In the genomic region with DNA sequence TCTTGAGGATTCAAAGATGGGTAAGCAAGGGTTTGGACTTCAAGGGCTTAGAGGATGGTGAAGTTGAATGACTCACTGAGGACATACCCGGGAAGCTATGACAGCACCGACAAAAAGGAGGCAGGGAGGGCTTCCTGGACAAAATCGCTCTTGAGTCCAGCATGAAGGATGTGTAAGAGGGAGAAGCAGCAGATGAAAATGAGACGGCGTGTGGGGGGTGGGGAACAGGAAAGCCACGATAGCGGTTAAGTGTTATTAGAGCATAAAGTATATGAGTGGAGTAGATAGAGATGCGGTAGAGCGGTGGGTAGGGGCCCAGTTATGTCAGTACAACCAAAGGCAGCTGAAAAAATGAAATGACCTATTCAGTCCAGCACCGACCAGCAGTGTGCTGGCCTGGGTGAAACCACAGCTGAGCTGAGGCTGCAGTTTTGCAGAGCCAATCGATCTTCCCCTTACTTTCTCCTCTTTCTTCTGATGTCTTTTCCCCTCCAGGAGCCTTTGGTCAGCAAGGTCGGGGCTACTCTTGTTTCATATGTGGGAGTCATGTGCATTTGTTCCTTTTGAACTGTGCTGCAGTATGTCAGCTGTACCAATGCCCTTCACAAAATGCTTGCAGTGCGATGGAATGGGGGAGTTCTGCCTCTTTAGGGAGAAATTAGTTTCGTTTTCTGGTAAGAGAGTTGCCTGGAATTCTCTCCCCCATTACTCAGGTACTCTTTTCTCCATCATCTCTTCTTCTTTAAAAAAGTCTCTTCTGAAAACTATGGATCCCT, we compare ENCODE assay signal across 11 cellular contexts. TPM values are rescaled to one million over a fixed set of nuclear protein-coding genes. Genes with fewer than 3 reads are reported as not detected.
A peak's percentile ranks its signal among the peaks of the same experiment; 100 is the strongest.
DNase-seq lines count a peak whose midpoint lies in the region; ATAC-seq, FAIRE-seq and TF ChIP-seq lines count a peak whose summit lies in the region.
"Had no signal": no experiment of that assay in that cellular context is flagged by ENCODE, and none has a peak within 500 bp of the region (broad histone marks: within the 10 kb centered on the region; RNA-seq: fewer than 3 reads in every experiment).

No MANE protein-coding gene starts in this region.

- POLR2A ChIA-PET in CD4-positive, alpha-beta T cell (lab: Charles Lee), result no interaction called here
- POLR2A ChIA-PET in K562 (lab: Yijun Ruan, JAX), result interaction anchor here (0.6 kb wide), 1 partner anchor 915 kb away, joined by 3 read pairs; no protein-coding TSS in a partner anchor

- no peak for TF ChIP-seq EP300 in K562 (IDR thresholded peaks at IDR 0.05; ENCODE audit: low read length)

- H3K4me2 ChIP-seq in K562 (ENCODE audit: insufficient read depth, low read length), result peak overlapping the region; percentile 89

- FAIRE-seq in K562 (lab: Jason Lieb, UNC), result peak; percentile 71

- no peak overlapping the region for H3K27ac ChIP-seq in CD4-positive, alpha-beta T cell (ENCODE audit: low read depth, low read length)
- peak overlapping the region; percentile 23 for H3K27ac ChIP-seq in KOPT-K1 (ENCODE audit: low read depth, low read length, poor library complexity, severe bottlenecking)
- H3K27ac ChIP-seq in K562 (ENCODE audit: extremely low read depth, low read depth, low read length), result peak overlapping the region; percentile 96

- H3K4me3 ChIP-seq in K562, result peak overlapping the region; percentile 18

- peak overlapping the region; percentile 60 for H3K27ac Mint-ChIP-seq in CD4-positive, alpha-beta T cell

- H3K27me3 Mint-ChIP-seq in CD4-positive, alpha-beta T cell, result peaks cover 7% of the 10 kb centered on the region

- 3% methylated on average over 14 of the region's 14 CpGs for WGBS in K562 (ENCODE audit: insufficient coverage, low coverage, missing lambda C conversion rate)

- in situ Hi-C loops in K562 (cut with MboI), result no loop called here

- DNase-seq in CD4-positive, alpha-beta T cell, result no peak
- DNase-seq in K562 (ENCODE audit: extremely low read depth in 1 of 4, low spot score in 3 of 4), result peak; percentile 43 to 68 (median 44)
- DNase-seq in omental fat pad (ENCODE audit: low spot score), result no peak
- no peak for DNase-seq in NCI-H69 (lab: John Stamatoyannopoulos, UW)
- no peak for DNase-seq in activated effector memory CD4-positive, alpha-beta T cell treated with anti-CD3 and anti-CD28 coated beads, Interleukin-2, amount 50 U/mL, for 16 hours
- no peak for DNase-seq in activated CD8-positive, alpha-beta memory T cell treated with anti-CD3 and anti-CD28 coated beads, Interleukin-2, amount 50 U/mL, for 48 hours
- DNase-seq in NCI-H524 (lab: John Stamatoyannopoulos, UW), result no peak
- DNase-seq: activated CD4-positive, alpha-beta T cell treated with anti-CD3 and anti-CD28 coated beads for 48 hours; NCI-H2081 treated with DMSO at 0.1 percent for 48 hours had no signal

- H3K36me3 ChIP-seq in KOPT-K1 (ENCODE audit: insufficient read depth, low read length) (peaks cover 8% of the 10 kb centered on the region; the same call in 1 of the 2 replicates), K562 (ENCODE audit: control insufficient read depth, insufficient read depth, low read length) (peaks cover 18% of the 10 kb centered on the region)

- BruUV-seq in K562 (replicated peaks; lab: Mats Ljungman, UMichigan), result no TSS peak

- intact Hi-C loops in CD4-positive, alpha-beta T cell (cut with DNase I, micrococcal nuclease), result no loop called here
- intact Hi-C loops in K562 (cut with micrococcal nuclease), result no loop called here

- TF ChIP-seq RAD21 in K562 (CRISPR knock-in tag; conservative IDR thresholded peaks at IDR 0.05 in 1 of 2, IDR thresholded peaks at IDR 0.05 in 1 of 2), result no peak

- H3K27me3 ChIP-seq in CD4-positive, alpha-beta T cell (ENCODE audit: control insufficient read depth, insufficient read depth, low read length), result no peaks in the 10 kb centered on the region
- no peaks in the 10 kb centered on the region for H3K27me3 ChIP-seq in K562 (ENCODE audit: control insufficient read depth in 2 of 2, insufficient read depth in 2 of 2, low read length in 2 of 2)

- H3K9ac ChIP-seq in K562 (ENCODE audit: insufficient read depth in 1 of 2, low read depth in 2 of 2, low read length in 2 of 2), result peak overlapping the region; percentile 53 to 62; a peak in 3 of 4 replicates

- no peaks in the 10 kb centered on the region for H4K20me1 ChIP-seq in K562 (replicated peaks; ENCODE audit: control insufficient read depth, insufficient read depth, low read length)

- H3K4me3 Mint-ChIP-seq in CD4-positive, alpha-beta T cell, result peak overlapping the region; percentile 84

- H3K9me3 ChIP-seq in CD4-positive, alpha-beta T cell (ENCODE audit: control insufficient read depth, low read length), result no peaks in the 10 kb centered on the region
- H3K9me3 ChIP-seq in KOPT-K1 (ENCODE audit: insufficient read depth, low read length, poor library complexity, severe bottlenecking) (no peaks in the 10 kb centered on the region), K562 (replicated peaks; ENCODE audit: control insufficient read depth, insufficient read depth, low read depth, low read length) (no peaks in the 10 kb centered on the region)

- no peak for ATAC-seq in CD4-positive, alpha-beta T cell (ENCODE audit: poor library complexity)
- ATAC-seq in K562, result peak; percentile 48
- peak; percentile 27 for ATAC-seq in omental fat pad (ENCODE audit: low FRiP score)
- ATAC-seq: right cardiac atrium had no signal

- no peak for TF ChIP-seq POLR2A in K562 (conservative IDR thresholded peaks at IDR 0.05)

- TF ChIP-seq CTCF in CD4-positive, alpha-beta T cell (IDR thresholded peaks at IDR 0.05), result no peak
- TF ChIP-seq CTCF in K562 (IDR thresholded peaks at IDR 0.05 in 2 of 3, conservative IDR thresholded peaks at IDR 0.05 in 1 of 3; ENCODE audit: insufficient read depth in 2 of 3, low read depth in 1 of 3, low read length in 3 of 3) (no peak), omental fat pad (IDR thresholded peaks at IDR 0.05) (no peak)

- CTCF ChIA-PET in CD4-positive, alpha-beta T cell (lab: Charles Lee), result no interaction called here
- CTCF ChIA-PET in K562 (lab: Yijun Ruan, JAX; ENCODE audit: low intra/inter-chr PET ratio), result no interaction called here

- H3K79me2 ChIP-seq in K562 (ENCODE audit: control insufficient read depth, insufficient read depth, low read length), result peaks cover 36% of the 10 kb centered on the region

- H3K9me1 ChIP-seq in K562 (ENCODE audit: control insufficient read depth, insufficient read depth, low read length), result no peaks in the 10 kb centered on the region

- peaks cover 52% of the 10 kb centered on the region for H3K4me1 Mint-ChIP-seq in CD4-positive, alpha-beta T cell (ENCODE audit: low read depth)

- no peaks in the 10 kb centered on the region for H3K9me3 Mint-ChIP-seq in CD4-positive, alpha-beta T cell

- peaks cover 12% of the 10 kb centered on the region for H3K36me3 Mint-ChIP-seq in CD4-positive, alpha-beta T cell (ENCODE audit: low read depth)

- peak overlapping the region; percentile 92 for H2AFZ ChIP-seq in K562 (ENCODE audit: low read depth, low read length)

- H3K4me1 ChIP-seq in K562 (replicated peaks in 1 of 2; ENCODE audit: control insufficient read depth in 2 of 2, insufficient read depth in 2 of 2, low read length in 2 of 2), result peaks cover 21 to 38% of the 10 kb centered on the region in 2 experiments

TF ChIP-seq in K562, 482 proteins besides CTCF, POLR2A, EP300 and RAD21 (continues in another document):
- TF ChIP-seq NCOA1 (IDR thresholded peaks at IDR 0.05; ENCODE audit: low read depth) (0 out of 2 replicates have a peak, but pooled peaks have one; percentile 12), ZKSCAN1 (IDR thresholded peaks at IDR 0.05; ENCODE audit: low read depth, low read length) (no peak), E2F1 (CRISPR knock-in tag; IDR thresholded peaks at IDR 0.05) (no peak), CREB1 (IDR thresholded peaks at IDR 0.05) (no peak), CREB1 (CRISPR knock-in tag; IDR thresholded peaks at IDR 0.05) (no peak), CTBP1 (IDR thresholded peaks at IDR 0.05; ENCODE audit: borderline replicate concordance) (peak; percentile 50; the same call in 1 of the 2 replicates), CHD4 (IDR thresholded peaks at IDR 0.05; ENCODE audit: insufficient read depth, insufficient replicate concordance, low read depth, low read length, poor library complexity, severe bottlenecking) (no peak), NR3C1 (CRISPR knock-in tag; IDR thresholded peaks at IDR 0.05) (no peak)

RNA-seq across cellular contexts. Expression of gene THUMPD2, which starts 2.0 kb away (rescaled TPM):
- 10 to 100 TPM; 13.7 to 15.5 TPM for total RNA-seq in CD4-positive, alpha-beta T cell
- total RNA-seq in K562 (2011; cell fraction: chromatin; rRNA removed; ENCODE audit: low replicate concordance), result 19.7 and 76.3 TPM in 2 replicates
- 10.5 and 16.2 TPM in 2 replicates for total RNA-seq in K562 (2011; cell fraction: nucleolus; rRNA removed)
- total RNA-seq in K562 (2011; cell fraction: nucleoplasm; rRNA removed), result 25.3 and 42.7 TPM in 2 replicates
- total RNA-seq in K562 (2014; rRNA removed) (13.8 and 17.3 TPM in 2 replicates), K562 (2014; rRNA removed; fragmentation: Illumina TruSeq; extraction: Trizol) (35.0 and 39.8 TPM in 2 replicates), K562 (2015; rRNA removed; fragmentation: Illumina TruSeq; extraction: Trizol) (30.6 and 31.9 TPM in 2 replicates), K562 (2021) (18.1 and 18.8 TPM in 2 replicates), omental fat pad (10 to 100 TPM in 1 of 4 donors, 1 to 10 TPM in 3; 8.1 to 15.4 (median 8.8) TPM)
- polyA plus RNA-seq in K562 (2011; rRNA removed) (34.7 and 40.4 TPM in 2 replicates), K562 (2014; fragmentation: Illumina TruSeq; extraction: Trizol) (22.3 and 24.0 TPM in 2 replicates), K562 (2014; fragmentation: Nextera tagmentation; extraction: Ambion mirVana) (10 to 100 TPM in 1 of 2 experiments, 1 to 10 TPM in 1; 9.6 to 15.1 TPM), K562 (2014; rRNA removed) (30.2 and 30.7 TPM in 2 replicates)
- 7.1 and 11.6 TPM in 2 replicates for polyA plus RNA-seq in K562 (2011; cell fraction: cytosol; rRNA removed)
- polyA plus RNA-seq in K562 (2011; cell fraction: nucleus; rRNA removed), result 24.8 and 29.6 TPM in 2 replicates
- polyA plus RNA-seq in K562 (2012), result 13.8 and 14.9 TPM in 2 replicates
- polyA minus RNA-seq in K562 (2011; rRNA and poly(A)+ RNA removed), result 26.1 and 27.0 TPM in 2 replicates
- 5.6 and 8.6 TPM in 2 replicates for polyA minus RNA-seq in K562 (2011; cell fraction: cytosol; rRNA and poly(A)+ RNA removed)
- polyA minus RNA-seq in K562 (2011; cell fraction: nucleus; rRNA and poly(A)+ RNA removed), result 30.6 and 48.5 TPM in 2 replicates

Comparison
In these comparisons a context has a peak if more than half of its experiments do, and no peak if none do; other contexts are left out.
1. DNase-seq: peak in K562 (4 of 4); none in CD4-positive, alpha-beta T cell (0 of 10), omental fat pad (single experiment), NCI-H69 (single experiment), activated effector memory CD4-positive, alpha-beta T cell treated with anti-CD3 and anti-CD28 coated beads, Interleukin-2, amount 50 U/mL, for 16 hours (single experiment), activated CD8-positive, alpha-beta memory T cell treated with anti-CD3 and anti-CD28 coated beads, Interleukin-2, amount 50 U/mL, for 48 hours (single experiment) and NCI-H524 (0 of 2).